ENCODE assay signal across 11 cellular contexts in genomic region chr11:96303067-96303466, GRCh38. TPM values are rescaled to one million over a fixed set of nuclear protein-coding genes. Genes with fewer than 3 reads are reported as not detected.
A peak's percentile ranks its signal among the peaks of the same experiment; 100 is the strongest.
DNase-seq lines count a peak whose midpoint lies in the region; ATAC-seq lines count a peak whose summit lies in the region.
"Had no signal": no experiment of that assay in that cellular context is flagged by ENCODE, and none has a peak within 500 bp of the region (broad histone marks: within the 10 kb centered on the region; RNA-seq: fewer than 3 reads in every experiment).

No MANE protein-coding gene starts in this region.

- DNase-seq in RPMI7951 (ENCODE audit: low read depth): peak; percentile 72
- peak; percentile 72 for DNase-seq in renal cortical epithelial cell (ENCODE audit: low read depth)
- no peak for DNase-seq in NCI-H128 (lab: John Stamatoyannopoulos, UW; ENCODE audit: unreplicated experiment)
- DNase-seq in activated CD4-positive, alpha-beta T cell treated with anti-CD3 and anti-CD28 coated beads for 4 hours: no peak
- DNase-seq: anterior cingulate cortex, kidney, NCI-H187 treated with DMSO at 0.1 percent for 48 hours, T1000 had no signal

- ATAC-seq in GM18868 (IDR thresholded peaks at IDR 0.05; ENCODE audit: unreplicated experiment) (peak; percentile 42), esophagus mucosa (peak; percentile 53), HG03521 (IDR thresholded peaks at IDR 0.05; ENCODE audit: unreplicated experiment) (no peak)

RNA-seq across cellular contexts. Expression of gene MAML2, which starts 39.9 kb away (rescaled TPM):
- 9.4 and 14.8 TPM in 2 replicates for total RNA-seq in RPMI7951 (2014; rRNA removed; shearing (Covaris generic))
- 4.5 TPM for total RNA-seq in esophagus mucosa
- total RNA-seq in renal cortical epithelial cell: 6.1 and 18.0 TPM in 2 replicates

Comparison
In these comparisons a context has a peak if more than half of its experiments do, and no peak if none do; other contexts are left out.
1. DNase-seq: peak in RPMI7951 (single experiment) and renal cortical epithelial cell (single experiment); none in NCI-H128 (single experiment) and activated CD4-positive, alpha-beta T cell treated with anti-CD3 and anti-CD28 coated beads for 4 hours (0 of 2).